ENCODE assay signal across 1 cellular context in the genomic region with DNA sequence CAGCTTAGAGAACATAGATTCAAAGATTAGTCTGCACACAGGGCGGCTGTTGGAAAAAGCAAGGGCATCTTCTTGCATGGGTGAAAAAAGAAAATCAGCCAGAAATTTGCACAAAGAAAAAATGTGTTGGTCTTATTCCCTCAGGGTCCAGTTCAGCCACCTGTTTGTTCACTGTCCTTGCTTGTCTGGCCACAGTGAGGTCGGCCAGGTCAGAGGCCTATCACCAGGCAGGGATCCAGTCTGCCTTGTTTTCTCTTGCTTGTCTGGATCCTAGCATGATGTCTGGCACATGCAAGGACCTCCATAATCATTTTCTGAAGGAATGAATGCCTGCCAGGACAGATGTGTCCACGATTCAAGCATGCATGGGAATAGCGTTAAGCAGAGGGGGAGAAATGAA.
TF ChIP-seq lines count a peak whose summit lies in the region.

No MANE protein-coding gene starts in this region.

TF ChIP-seq in HepG2, 621 proteins besides CTCF, POLR2A, EP300 and RAD21:
- TF ChIP-seq, protein P1, sequence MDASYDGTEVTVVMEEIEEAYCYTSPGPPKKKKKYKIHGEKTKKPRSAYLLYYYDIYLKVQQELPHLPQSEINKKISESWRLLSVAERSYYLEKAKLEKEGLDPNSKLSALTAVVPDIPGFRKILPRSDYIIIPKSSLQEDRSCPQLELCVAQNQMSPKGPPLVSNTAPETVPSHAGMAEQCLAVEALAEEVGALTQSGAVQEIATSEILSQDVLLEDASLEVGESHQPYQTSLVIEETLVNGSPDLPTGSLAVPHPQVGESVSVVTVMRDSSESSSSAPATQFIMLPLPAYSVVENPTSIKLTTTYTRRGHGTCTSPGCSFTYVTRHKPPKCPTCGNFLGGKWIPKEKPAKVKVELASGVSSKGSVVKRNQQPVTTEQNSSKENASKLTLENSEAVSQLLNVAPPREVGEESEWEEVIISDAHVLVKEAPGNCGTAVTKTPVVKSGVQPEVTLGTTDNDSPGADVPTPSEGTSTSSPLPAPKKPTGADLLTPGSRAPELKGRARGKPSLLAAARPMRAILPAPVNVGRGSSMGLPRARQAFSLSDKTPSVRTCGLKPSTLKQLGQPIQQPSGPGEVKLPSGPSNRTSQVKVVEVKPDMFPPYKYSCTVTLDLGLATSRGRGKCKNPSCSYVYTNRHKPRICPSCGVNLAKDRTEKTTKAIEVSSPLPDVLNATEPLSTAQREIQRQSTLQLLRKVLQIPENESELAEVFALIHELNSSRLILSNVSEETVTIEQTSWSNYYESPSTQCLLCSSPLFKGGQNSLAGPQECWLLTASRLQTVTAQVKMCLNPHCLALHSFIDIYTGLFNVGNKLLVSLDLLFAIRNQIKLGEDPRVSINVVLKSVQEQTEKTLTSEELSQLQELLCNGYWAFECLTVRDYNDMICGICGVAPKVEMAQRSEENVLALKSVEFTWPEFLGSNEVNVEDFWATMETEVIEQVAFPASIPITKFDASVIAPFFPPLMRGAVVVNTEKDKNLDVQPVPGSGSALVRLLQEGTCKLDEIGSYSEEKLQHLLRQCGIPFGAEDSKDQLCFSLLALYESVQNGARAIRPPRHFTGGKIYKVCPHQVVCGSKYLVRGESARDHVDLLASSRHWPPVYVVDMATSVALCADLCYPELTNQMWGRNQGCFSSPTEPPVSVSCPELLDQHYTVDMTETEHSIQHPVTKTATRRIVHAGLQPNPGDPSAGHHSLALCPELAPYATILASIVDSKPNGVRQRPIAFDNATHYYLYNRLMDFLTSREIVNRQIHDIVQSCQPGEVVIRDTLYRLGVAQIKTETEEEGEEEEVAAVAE (CRISPR knock-in tag; IDR thresholded peaks at IDR 0.05; ENCODE audit: borderline replicate concordance), result no peak
- TF ChIP-seq PRPF4 (IDR thresholded peaks at IDR 0.05; ENCODE audit: low read depth, low read length, poor library complexity, severe bottlenecking) (no peak), SSRP1 (CRISPR knock-in tag; IDR thresholded peaks at IDR 0.05) (no peak), ZNF446 (CRISPR knock-in tag; IDR thresholded peaks at IDR 0.05) (no peak), NKX3-1 (CRISPR knock-in tag; IDR thresholded peaks at IDR 0.05) (no peak), MTA3 (CRISPR knock-in tag; IDR thresholded peaks at IDR 0.05) (no peak), TRIM24 (CRISPR knock-in tag; IDR thresholded peaks at IDR 0.05) (no peak)
- TF ChIP-seq, protein P2, sequence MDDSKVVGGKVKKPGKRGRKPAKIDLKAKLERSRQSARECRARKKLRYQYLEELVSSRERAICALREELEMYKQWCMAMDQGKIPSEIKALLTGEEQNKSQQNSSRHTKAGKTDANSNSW (CRISPR knock-in tag; IDR thresholded peaks at IDR 0.05; ENCODE audit: borderline replicate concordance), result no peak
TF ChIP-seq in HepG2: peak in this region for 0.
